ENCODE assay signal across 26 cellular contexts in the genomic region with DNA sequence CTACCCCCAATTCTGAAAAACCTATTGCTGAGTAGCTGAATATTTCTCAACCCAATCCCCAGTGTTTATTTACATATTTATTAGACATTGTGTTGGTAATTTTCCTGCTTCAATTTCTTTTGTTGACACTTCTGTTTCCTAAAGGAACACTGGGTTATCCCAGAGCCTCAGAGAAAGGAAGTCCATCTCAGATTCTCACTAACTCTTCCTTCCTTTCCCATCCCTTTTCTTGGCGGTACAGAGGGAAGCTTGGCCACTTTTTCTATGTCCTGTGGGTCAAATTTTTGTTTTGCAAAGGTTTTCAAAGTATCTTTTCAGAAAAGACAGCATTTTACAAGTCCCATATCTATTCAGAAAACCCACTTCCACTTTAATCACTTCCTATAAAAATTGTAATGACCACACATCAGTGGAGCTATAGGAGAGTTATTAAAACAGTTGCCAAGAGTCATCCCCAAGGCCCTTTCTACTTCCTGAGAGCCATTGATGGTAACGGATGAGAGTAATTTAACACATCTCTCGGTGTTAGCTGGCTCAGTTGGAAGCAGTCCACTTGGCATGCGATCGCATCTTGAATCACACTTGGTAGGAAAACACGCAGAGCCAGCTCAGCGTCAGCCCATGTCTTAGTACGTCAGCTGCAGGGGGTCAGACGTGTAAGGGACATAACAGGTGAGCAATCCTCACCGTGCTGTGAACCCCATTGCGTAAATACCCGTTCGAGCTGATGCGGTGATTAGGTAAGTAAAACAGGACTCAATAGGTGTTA.
DNase-seq lines count a peak whose midpoint lies in the region; ATAC-seq, FAIRE-seq and TF ChIP-seq lines count a peak whose summit lies in the region.
"Had no signal": no experiment of that assay in that cellular context is flagged by ENCODE, and none has a peak within 500 bp of the region (broad histone marks: within the 10 kb centered on the region; RNA-seq: fewer than 3 reads in every experiment).

No MANE protein-coding gene starts in this region.

- no peaks in the 10 kb centered on the region for H4K20me1 ChIP-seq in astrocyte (ENCODE audit: insufficient read depth, low read length)
- H4K20me1 ChIP-seq: BLaER1 treated with 17β-estradiol and CSF1 and Interleukin-3, amounts not matched to agents 10 nM and 100 nM had no signal

- H2AFZ ChIP-seq in astrocyte (ENCODE audit: low read depth, low read length) (no peak overlapping the region), mesenchymal stem cell (ENCODE audit: low read depth, low read length) (no peak overlapping the region)

- in situ Hi-C loops in G401 (cut with HindIII; ENCODE audit: low sequenced_read_pairs), result no loop called here

- no peak for FAIRE-seq in astrocyte (lab: Jason Lieb, UNC)
- FAIRE-seq: GM18507, H1 had no signal

- no peak overlapping the region for H2BK120ac ChIP-seq in mesenchymal stem cell (ENCODE audit: low read depth, low read length)

- H3K36me3 ChIP-seq in astrocyte (ENCODE audit: insufficient read depth, low read length) (no peaks in the 10 kb centered on the region), mesenchymal stem cell (ENCODE audit: control insufficient read depth in 1 of 2, insufficient read depth in 2 of 2, low read depth in 1 of 2, low read length in 2 of 2) (no peaks in the 10 kb centered on the region)
- H3K36me3 ChIP-seq: BLaER1 treated with 17β-estradiol and CSF1 and Interleukin-3, amounts not matched to agents 10 nM and 100 nM had no signal

- no peaks in the 10 kb centered on the region for H3K4me1 ChIP-seq in astrocyte (ENCODE audit: insufficient read depth, low read length)
- H3K4me1 ChIP-seq in mesenchymal stem cell (ENCODE audit: control insufficient read depth, insufficient read depth, low read depth, low read length), result no peaks in the 10 kb centered on the region
- H3K4me1 ChIP-seq: BLaER1 treated with 17β-estradiol and CSF1 and Interleukin-3, amounts not matched to agents 10 nM and 100 nM; Caco-2 had no signal

- no peak overlapping the region for H2BK12ac ChIP-seq in mesenchymal stem cell (ENCODE audit: low read length in 2 of 2)

- H3K27me3 Mint-ChIP-seq in astrocyte (ENCODE audit: low read depth, unreplicated experiment), result peaks cover 1% of the 10 kb centered on the region
- H3K27me3 Mint-ChIP-seq: CD4-positive, alpha-beta memory T cell had no signal

- no peak overlapping the region for H2BK15ac ChIP-seq in mesenchymal stem cell (ENCODE audit: low read depth, poor library complexity, severe bottlenecking)

- peaks cover 4% of the 10 kb centered on the region for H3K4me1 Mint-ChIP-seq in astrocyte (ENCODE audit: low read depth, unreplicated experiment)
- H3K4me1 Mint-ChIP-seq: IgD-negative memory B cell, T-cell had no signal

- H3K79me2 ChIP-seq in astrocyte (ENCODE audit: insufficient read depth, low read length), result no peaks in the 10 kb centered on the region

- H3K9me3 Mint-ChIP-seq in astrocyte (ENCODE audit: unreplicated experiment), result peaks cover 1% of the 10 kb centered on the region
- H3K9me3 Mint-ChIP-seq: T-cell had no signal

- no peak overlapping the region for H3K4me2 ChIP-seq in astrocyte (ENCODE audit: low read length)
- H3K4me2 ChIP-seq in mesenchymal stem cell (ENCODE audit: low read length, poor library complexity, severe bottlenecking), result no peak overlapping the region
- H3K4me2 ChIP-seq: BLaER1 treated with 17β-estradiol and CSF1 and Interleukin-3, amounts not matched to agents 10 nM and 100 nM; SK-N-SH had no signal

- H3K79me1 ChIP-seq in mesenchymal stem cell (replicated peaks; ENCODE audit: low read length, poor library complexity, severe bottlenecking), result no peaks in the 10 kb centered on the region

- H3K4me3 Mint-ChIP-seq in astrocyte (ENCODE audit: unreplicated experiment), result no peak overlapping the region
- H3K4me3 Mint-ChIP-seq: CD4-positive, alpha-beta memory T cell; IgD-negative memory B cell; T-cell had no signal

- no peak overlapping the region for H3K23ac ChIP-seq in mesenchymal stem cell (ENCODE audit: low read length in 2 of 2)

- H3K4me3 ChIP-seq in astrocyte (ENCODE audit: insufficient read depth, low read depth, low read length) (no peak overlapping the region), mesenchymal stem cell (ENCODE audit: insufficient read depth in 1 of 2, low read depth in 1 of 2, low read length in 2 of 2) (no peak overlapping the region)
- H3K4me3 ChIP-seq: BLaER1 treated with 17β-estradiol and CSF1 and Interleukin-3, amounts not matched to agents 10 nM and 100 nM had no signal

- intact Hi-C loops in posterior vena cava (cut with DNase I), result no loop called here

- H2BK5ac ChIP-seq in mesenchymal stem cell (ENCODE audit: low read depth, low read length, poor library complexity, severe bottlenecking), result no peak overlapping the region

- H3K18ac ChIP-seq in mesenchymal stem cell (ENCODE audit: low read depth in 1 of 2, low read length in 2 of 2), result no peak overlapping the region

- DNase-seq in HT1080 (ENCODE audit: low read depth) (peak; percentile 76), NCI-H460 (ENCODE audit: extremely low read depth, low read depth) (peak; percentile 92), astrocyte (ENCODE audit: low read depth) (peak; percentile 1), mesenchymal stem cell (no peak), posterior vena cava (ENCODE audit: low spot score) (no peak), G401 (ENCODE audit: low spot score) (no peak)
- DNase-seq in central memory CD4-positive, alpha-beta T cell, result no peak
- DNase-seq: ACHN; Caco-2; CD4-positive, alpha-beta memory T cell; DMS 273 treated with DMSO at 0.1 percent for 48 hours; GDM1; Karpas-422; NCI-H1105; NCI-H2029 treated with DMSO at 0.1 percent for 48 hours; NCI-H2171 treated with DMSO at 0.1 percent for 48 hours; NCI-H526; RPMI8226; SIG-M5; SK-N-SH; T-cell had no signal

- TF ChIP-seq CTCF in astrocyte (IDR thresholded peaks at IDR 0.05; ENCODE audit: insufficient read depth, low read depth, low read length), result no peak

- no peak overlapping the region for H4K91ac ChIP-seq in mesenchymal stem cell (ENCODE audit: low read length)

- H3K27ac ChIP-seq in astrocyte (ENCODE audit: low read depth, low read length) (no peak overlapping the region), mesenchymal stem cell (ENCODE audit: low read length, poor library complexity, severe bottlenecking) (no peak overlapping the region)
- H3K27ac ChIP-seq: BLaER1 treated with 17β-estradiol and CSF1 and Interleukin-3, amounts not matched to agents 10 nM and 100 nM had no signal

- H3K4ac ChIP-seq in mesenchymal stem cell (ENCODE audit: low read depth in 1 of 2, low read length in 2 of 2), result no peak overlapping the region

- H3K9me3 ChIP-seq in astrocyte (ENCODE audit: insufficient read depth, low read depth, low read length) (peaks cover 13% of the 10 kb centered on the region), mesenchymal stem cell (ENCODE audit: control insufficient read depth, low read length) (peaks cover 13% of the 10 kb centered on the region)
- H3K9me3 ChIP-seq: SK-N-SH had no signal

- H3K9ac ChIP-seq in astrocyte (ENCODE audit: low read length) (no peak overlapping the region), mesenchymal stem cell (ENCODE audit: low read length) (no peak overlapping the region)
- H3K9ac ChIP-seq: BLaER1 treated with 17β-estradiol and CSF1 and Interleukin-3, amounts not matched to agents 10 nM and 100 nM; SK-N-SH had no signal

- no peak overlapping the region for H3K14ac ChIP-seq in mesenchymal stem cell (ENCODE audit: low read length in 2 of 2)

- no peak overlapping the region for H2AK5ac ChIP-seq in mesenchymal stem cell (ENCODE audit: low read length, severe bottlenecking)

- WGBS in mesenchymal stem cell, result 83% methylated on average over 14 of the region's 14 CpGs

- H3K27me3 ChIP-seq in astrocyte (ENCODE audit: insufficient read depth, low read length) (no peaks in the 10 kb centered on the region), mesenchymal stem cell (ENCODE audit: control insufficient read depth in 1 of 2, insufficient read depth in 1 of 2, low read length in 2 of 2) (no peaks in the 10 kb centered on the region)
- H3K27me3 ChIP-seq: BLaER1 treated with 17β-estradiol and CSF1 and Interleukin-3, amounts not matched to agents 10 nM and 100 nM had no signal

- no peaks in the 10 kb centered on the region for H3K36me3 Mint-ChIP-seq in astrocyte (ENCODE audit: low read depth, unreplicated experiment)
- H3K36me3 Mint-ChIP-seq: CD4-positive, alpha-beta memory T cell; IgD-negative memory B cell; T-cell had no signal

- peak overlapping the region; percentile 7 for H4K8ac ChIP-seq in mesenchymal stem cell (ENCODE audit: low read length)

- H3K27ac Mint-ChIP-seq in astrocyte (ENCODE audit: unreplicated experiment), result no peak overlapping the region
- H3K27ac Mint-ChIP-seq: CD4-positive, alpha-beta memory T cell; IgD-negative memory B cell; T-cell had no signal

- ATAC-seq in GM19351 (IDR thresholded peaks at IDR 0.05; ENCODE audit: unreplicated experiment), result no peak
- ATAC-seq: T-cell had no signal

Comparison
In these comparisons a context has a peak if more than half of its experiments do, and no peak if none do; other contexts are left out.
1. DNase-seq: peak in HT1080 (single experiment), NCI-H460 (single experiment) and astrocyte (single experiment); none in mesenchymal stem cell (single experiment), posterior vena cava (single experiment), central memory CD4-positive, alpha-beta T cell (single experiment) and G401 (single experiment).